Comparison of ENCODE assay signal across 15 cellular contexts in genomic region chr11:86623736-86624135, GRCh38. TPM values are rescaled to one million over a fixed set of nuclear protein-coding genes. Genes with fewer than 3 reads are reported as not detected.
DNase-seq lines count a peak whose midpoint lies in the region; ATAC-seq and TF ChIP-seq lines count a peak whose summit lies in the region.
"Had no signal": no experiment of that assay in that cellular context is flagged by ENCODE, and none has a peak within 500 bp of the region (broad histone marks: within the 10 kb centered on the region; RNA-seq: fewer than 3 reads in every experiment).

No MANE protein-coding gene starts in this region.

- DNase-seq in right cardiac atrium = no peak
- no peak for DNase-seq in left cardiac atrium
- no peak for DNase-seq in epithelial cell of prostate (ENCODE audit: low read depth, low spot score)
- DNase-seq in osteocyte (ENCODE audit: extremely low spot score, unreplicated experiment) = no peak
- no peak for DNase-seq in NCI-H2171 (lab: John Stamatoyannopoulos, UW)
- no peak for DNase-seq in DMS114 treated with DMSO at 0.1 percent for 48 hours (lab: John Stamatoyannopoulos, UW; ENCODE audit: unreplicated experiment)
- DNase-seq in activated effector memory CD4-positive, alpha-beta T cell treated with anti-CD3 and anti-CD28 coated beads, Interleukin-2, amount 50 U/mL, for 16 hours = no peak
- DNase-seq: DMS153, EL, KBM-7, NCI-H1048, NCI-H2081 treated with DMSO at 0.1 percent for 48 hours, NCI-H524 treated with DMSO at 0.1 percent for 48 hours had no signal

- no peaks in the 10 kb centered on the region for H3K27me3 Mint-ChIP-seq in osteocyte (ENCODE audit: unreplicated experiment)

- WGBS in right cardiac atrium = 93% methylated on average over 4 of the region's 4 CpGs

- H3K4me3 Mint-ChIP-seq in osteocyte (ENCODE audit: unreplicated experiment) = no peak overlapping the region

- H3K9me3 ChIP-seq in right cardiac atrium (ENCODE audit: control insufficient read depth, low read length) = no peaks in the 10 kb centered on the region
- H3K9me3 ChIP-seq: SJSA1 had no signal

- H3K4me3 ChIP-seq in right cardiac atrium (ENCODE audit: low read length) = no peak overlapping the region
- H3K4me3 ChIP-seq: SJSA1 had no signal

- intact Hi-C loops in right cardiac atrium (cut with DNase I) (loop anchor here in 1 of 4 donors (10.0 kb wide), 1 partner anchor 169 kb away; no protein-coding TSS in a partner anchor), left cardiac atrium (cut with DNase I) (no loop called here)

- H3K27me3 ChIP-seq in right cardiac atrium (ENCODE audit: control insufficient read depth, insufficient read depth) = no peaks in the 10 kb centered on the region
- H3K27me3 ChIP-seq: SJSA1 had no signal

- peaks cover 76% of the 10 kb centered on the region for H3K4me1 Mint-ChIP-seq in osteocyte (ENCODE audit: unreplicated experiment)

- peaks cover 11% of the 10 kb centered on the region for H3K4me1 ChIP-seq in right cardiac atrium (ENCODE audit: control insufficient read depth, insufficient read depth, low read length)

- H3K9me3 Mint-ChIP-seq in osteocyte (ENCODE audit: unreplicated experiment) = no peaks in the 10 kb centered on the region

- peaks cover 2% of the 10 kb centered on the region for H3K36me3 Mint-ChIP-seq in osteocyte (ENCODE audit: unreplicated experiment)

- no peak for TF ChIP-seq CTCF in osteocyte (IDR thresholded peaks at IDR 0.05)

- ATAC-seq in right cardiac atrium (no peak), left cardiac atrium (no peak)

- H3K27ac ChIP-seq in right cardiac atrium (ENCODE audit: low read length) = peak overlapping the region; percentile 28
- H3K27ac ChIP-seq in epithelial cell of prostate = peak overlapping the region; percentile 80
- H3K27ac ChIP-seq: C4-2B, SJSA1 had no signal

- H3K27ac Mint-ChIP-seq in osteocyte (ENCODE audit: unreplicated experiment) = peak overlapping the region; percentile 60

RNA-seq across cellular contexts. Expression of gene ME3, which starts 48.7 kb away (rescaled TPM):
- total RNA-seq in right cardiac atrium (10 to 100 TPM; 20.8 to 24.0 (median 23.4) TPM), left cardiac atrium (10 to 100 TPM; 19.7 to 24.2 TPM), osteocyte (17.5 and 19.5 TPM in 2 replicates)
- 23.6 TPM for polyA plus RNA-seq in right cardiac atrium
